ENCODE assay signal across 24 cellular contexts in the genomic region with DNA sequence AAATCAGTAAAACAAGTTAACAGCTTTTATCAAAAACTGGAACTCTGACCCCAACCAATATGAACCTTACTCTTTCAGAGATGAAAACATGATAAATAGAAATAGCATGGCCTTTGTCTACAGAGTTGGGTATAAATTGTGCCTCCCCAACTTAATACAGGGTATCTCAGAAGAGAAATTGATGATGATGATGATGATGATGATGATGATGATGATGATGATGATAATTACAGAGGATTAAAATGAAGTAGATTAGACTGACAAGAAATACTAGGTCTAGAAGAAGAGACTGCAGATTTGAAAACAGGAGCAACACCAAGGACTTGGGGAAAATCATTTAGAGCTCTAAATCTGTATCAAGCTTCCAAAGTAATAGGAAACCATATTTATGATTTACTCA.
"Had no signal": no experiment of that assay in that cellular context is flagged by ENCODE, and none has a peak within 500 bp of the region (broad histone marks: within the 10 kb centered on the region; RNA-seq: fewer than 3 reads in every experiment).

No MANE protein-coding gene starts in this region.

- H3K27me3 ChIP-seq: left lung, ovary, sigmoid colon, spleen, tibial nerve, uterus had no signal

- DNase-seq: hypothalamus; immature natural killer cell; kidney; left colon; left lung; lower lobe of right lung; mammary epithelial cell; mesenchymal stem cell; naive B cell; ovary; right cardiac atrium; sigmoid colon; small intestine; spleen; stimulated activated CD4-positive, alpha-beta T cell treated with anti-CD3 and anti-CD28 coated beads, Interleukin-4, amount 100 ng/mL, for 24 hours; stimulated activated naive CD4-positive, alpha-beta T cell treated with Interleukin-2 at 50 U/mL for 16 hours; stimulated activated naive CD8-positive, alpha-beta T cell treated with anti-CD3 and anti-CD28 coated beads, Interleukin-15, amount 100 ng/mL, for 72 hours; substantia nigra; uterus had no signal

- H3K9me3 Mint-ChIP-seq: immature natural killer cell; natural killer cell treated with Interleukin-12 subunit alpha and Interleukin-12 subunit beta and Interleukin-15 and Interleukin-18, amount 100 ng/mL, for 72 hours; stimulated activated naive CD8-positive, alpha-beta T cell treated with anti-CD3 and anti-CD28 coated beads, Interleukin-15, amount 100 ng/mL, for 72 hours; type B pancreatic cell had no signal

- H3K4me3 ChIP-seq: left lung, lower lobe of right lung, ovary, sigmoid colon, spleen, tibial nerve, uterus had no signal

- H3K27ac Mint-ChIP-seq: immature natural killer cell; natural killer cell treated with Interleukin-12 subunit alpha and Interleukin-12 subunit beta and Interleukin-15 and Interleukin-18, amount 100 ng/mL, for 72 hours; stimulated activated memory B cell treated with anti-CD40 and anti-IgM and Interleukin-4, amounts not matched to agents 10 μg/mL and 1 μg/mL and 100 μg/mL, for 72 hours; type B pancreatic cell had no signal

- H3K36me3 ChIP-seq: left lung, ovary, uterus had no signal

- H3K27me3 Mint-ChIP-seq: naive B cell; natural killer cell treated with Interleukin-12 subunit alpha and Interleukin-12 subunit beta and Interleukin-15 and Interleukin-18, amount 100 ng/mL, for 72 hours; progenitor cell of endocrine pancreas; stimulated activated memory B cell treated with anti-CD40 and anti-IgM and Interleukin-4, amounts not matched to agents 10 μg/mL and 1 μg/mL and 100 μg/mL, for 72 hours; stimulated activated naive CD8-positive, alpha-beta T cell treated with anti-CD3 and anti-CD28 coated beads, Interleukin-15, amount 100 ng/mL, for 72 hours; type B pancreatic cell had no signal

- H3K4me1 ChIP-seq: uterus had no signal

- H3K4me3 Mint-ChIP-seq: immature natural killer cell; naive B cell; natural killer cell treated with Interleukin-12 subunit alpha and Interleukin-12 subunit beta and Interleukin-15 and Interleukin-18, amount 100 ng/mL, for 72 hours; stimulated activated memory B cell treated with anti-CD40 and anti-IgM and Interleukin-4, amounts not matched to agents 10 μg/mL and 1 μg/mL and 100 μg/mL, for 72 hours; stimulated activated naive CD8-positive, alpha-beta T cell treated with anti-CD3 and anti-CD28 coated beads, Interleukin-15, amount 100 ng/mL, for 72 hours; type B pancreatic cell had no signal

- H3K27ac ChIP-seq: left lung, lower lobe of right lung, ovary, sigmoid colon, spleen, tibial nerve, uterus had no signal

- H3K9me3 ChIP-seq: left lung, lower lobe of right lung, ovary, sigmoid colon, spleen, tibial nerve, uterus had no signal

- ATAC-seq: left colon; left lung; lower lobe of right lung; natural killer cell treated with Interleukin-12 subunit alpha and Interleukin-12 subunit beta and Interleukin-15 and Interleukin-18, amount 100 ng/mL, for 72 hours; right cardiac atrium; stimulated activated memory B cell treated with anti-CD40 and anti-IgM and Interleukin-4, amounts not matched to agents 10 μg/mL and 1 μg/mL and 100 μg/mL, for 72 hours; stimulated activated naive CD8-positive, alpha-beta T cell treated with anti-CD3 and anti-CD28 coated beads, Interleukin-15, amount 100 ng/mL, for 72 hours had no signal
